ENCODE assay signal across 12 cellular contexts in genomic region chr2:223314831-223315230, GRCh38.
"Had no signal": no experiment of that assay in that cellular context is flagged by ENCODE, and none has a peak within 500 bp of the region (broad histone marks: within the 10 kb centered on the region; RNA-seq: fewer than 3 reads in every experiment).

No MANE protein-coding gene starts in this region.

- ATAC-seq: effector memory CD8-positive, alpha-beta T cell; left colon; naive thymus-derived CD8-positive, alpha-beta T cell; right cardiac atrium had no signal

- H3K4me3 ChIP-seq: lung, smooth muscle cell, tibial artery, uterus had no signal

- DNase-seq: activated CD4-positive, alpha-beta T cell treated with anti-CD3 and anti-CD28 coated beads, Interleukin-2, amount 50 U/mL, for 1 hour; activated CD4-positive, CD25-positive, alpha-beta regulatory T cell; activated naive CD4-positive, alpha-beta T cell treated with anti-CD3 and anti-CD28 coated beads, Interleukin-2, amount 10 ng/mL, durations not matched to agents 7 days and 5 days; effector memory CD8-positive, alpha-beta T cell; erythroblast; left colon; naive thymus-derived CD8-positive, alpha-beta T cell; right cardiac atrium; tibial artery; uterus had no signal
